Comparison of ENCODE assay signal across 8 cellular contexts in genomic region chr1:46179138-46180081, GRCh38. TPM values are rescaled to one million over a fixed set of nuclear protein-coding genes. Genes with fewer than 3 reads are reported as not detected.
DNase-seq lines count a peak whose midpoint lies in the region; ATAC-seq and TF ChIP-seq lines count a peak whose summit lies in the region.

No MANE protein-coding gene starts in this region.

- intact Hi-C loops in ovary (cut with DNase I) = loop anchor here (1.0 to 10.0 kb wide), 5 partner anchors 45 to 295 kb away; no protein-coding TSS in a partner anchor
- intact Hi-C loops in uterus (cut with DNase I; ENCODE audit: low total_unique reads) = loop anchor here (2.0 to 10.0 kb wide), 2 partner anchors 143 to 625 kb away; partner anchors contain the start of gene AKR1A1

- ATAC-seq in GM18868 (IDR thresholded peaks at IDR 0.05; ENCODE audit: unreplicated experiment) = peak; percentile 39
- peak; percentile 81 for ATAC-seq in gastroesophageal sphincter

- WGBS in gastroesophageal sphincter (ENCODE audit: low coverage in 1 of 2), 2 donors = 4 to 12% methylated on average over 7 to 8 of the region's 10 CpGs
- WGBS in ovary, 3 donors = 6 to 10% (median 6%) methylated on average over 10 of the region's 10 CpGs

- no peaks in the 10 kb centered on the region for H3K9me3 ChIP-seq in SJCRH30 (replicated peaks)
- no peaks in the 10 kb centered on the region for H3K9me3 ChIP-seq in gastroesophageal sphincter
- no peaks in the 10 kb centered on the region for H3K9me3 ChIP-seq in ovary
- no peaks in the 10 kb centered on the region for H3K9me3 ChIP-seq in uterus

- H3K36me3 ChIP-seq in SJCRH30 = no peaks in the 10 kb centered on the region
- no peaks in the 10 kb centered on the region for H3K36me3 ChIP-seq in gastroesophageal sphincter
- no peaks in the 10 kb centered on the region for H3K36me3 ChIP-seq in ovary
- H3K36me3 ChIP-seq in uterus = no peaks in the 10 kb centered on the region

- DNase-seq in AG04449 (ENCODE audit: low read depth, low spot score) (peak; percentile 41), MV-4-11 (lab: John Stamatoyannopoulos, UW) (peak; percentile 58), SJCRH30 (peak; percentile 88 to 97), ovary (peak; percentile 79 to 87 (median 81)), uterus (peak; percentile 75 to 87)
- DNase-seq in activated naive CD4-positive, alpha-beta T cell treated with Interleukin-2 at 50 U/mL for 16 hours = peak; percentile 63

- H3K4me3 ChIP-seq in AG04449 (ENCODE audit: low read depth, low read length) = no peak overlapping the region
- no peak overlapping the region for H3K4me3 ChIP-seq in SJCRH30
- H3K4me3 ChIP-seq in gastroesophageal sphincter = no peak overlapping the region
- H3K4me3 ChIP-seq in ovary = no peak overlapping the region
- H3K4me3 ChIP-seq in uterus = no peak overlapping the region

- H3K27ac ChIP-seq in SJCRH30 (no peak overlapping the region), gastroesophageal sphincter (peak overlapping the region in 2 of 4 donors; percentile 18 to 27), ovary (no peak overlapping the region), uterus (peak overlapping the region; percentile 19 to 31)

- TF ChIP-seq POLR2A in gastroesophageal sphincter (IDR thresholded peaks at IDR 0.05) (no peak), ovary (IDR thresholded peaks at IDR 0.05) (no peak), uterus (IDR thresholded peaks at IDR 0.05) (no peak)

- TF ChIP-seq CTCF in AG04449 (IDR thresholded peaks at IDR 0.05; ENCODE audit: insufficient read depth, low read length, missing control alignments) = peak; percentile 87
- peak in 3 of 4 experiments; percentile 89 to 95 (median 92) for TF ChIP-seq CTCF in gastroesophageal sphincter (IDR thresholded peaks at IDR 0.05)
- peak; percentile 71 to 87 (median 83) for TF ChIP-seq CTCF in ovary (IDR thresholded peaks at IDR 0.05)
- peak; percentile 85 to 96 (median 92) for TF ChIP-seq CTCF in uterus (IDR thresholded peaks at IDR 0.05)

- POLR2A ChIA-PET in AG04449 (lab: Yijun Ruan, JAX) = no interaction called here

- CTCF ChIA-PET in AG04449 (lab: Yijun Ruan, JAX) = interaction anchor here (0.7 to 25.6 kb wide), 11 partner anchors 9 to 199 kb away, joined by 3 to 631 read pairs (median 4); no protein-coding TSS in a partner anchor

- H3K27me3 ChIP-seq in SJCRH30 (no peaks in the 10 kb centered on the region), gastroesophageal sphincter (no peaks in the 10 kb centered on the region), ovary (no peaks in the 10 kb centered on the region), uterus (no peaks in the 10 kb centered on the region)

- H3K4me1 ChIP-seq in SJCRH30 (peaks cover 31% of the 10 kb centered on the region), gastroesophageal sphincter (peaks cover 1 to 42% (median 17%) of the 10 kb centered on the region in 3 donors), ovary (ENCODE audit: insufficient read depth) (peaks cover 3% of the 10 kb centered on the region), uterus (no peaks in the 10 kb centered on the region)

- no peak for TF ChIP-seq EP300 in gastroesophageal sphincter (IDR thresholded peaks at IDR 0.05)
- no peak for TF ChIP-seq EP300 in ovary (IDR thresholded peaks at IDR 0.05)

RNA-seq across cellular contexts. Expression of gene P3R3URF, which starts 3.1 kb away (rescaled TPM):
- not detected in 2 replicates for total RNA-seq in SJCRH30 (2014; rRNA removed; shearing (Covaris generic))
- total RNA-seq in gastroesophageal sphincter (not detected), ovary (not detected), uterus (not detected)
- polyA plus RNA-seq in ovary = not detected

RNA-seq across cellular contexts. Expression of gene TSPAN1, which starts 4.5 kb away (rescaled TPM):
- not detected in 2 replicates for total RNA-seq in SJCRH30 (2014; rRNA removed; shearing (Covaris generic))
- total RNA-seq in gastroesophageal sphincter (10 to 100 TPM in 1 of 4 donors, 1 to 10 TPM in 3; 1.0 to 11.0 (median 1.7) TPM), ovary (10 to 100 TPM in 1 of 7 donors, 1 to 10 TPM in 4, under 1 TPM in 2; 0.18 to 26.9 (median 3.1) TPM), uterus (10 to 100 TPM in 3 of 4 donors, 1 to 10 TPM in 1; 4.1 to 62.8 (median 29.1) TPM)
- polyA plus RNA-seq in ovary = 1 to 10 TPM in 1 of 2 donors, under 1 TPM in 1; 0.65 to 2.8 TPM

RNA-seq across cellular contexts. Expression of gene POMGNT1, which starts 18.8 kb away (rescaled TPM):
- total RNA-seq in SJCRH30 (2014; rRNA removed; shearing (Covaris generic)) = 53.3 TPM in 2 replicates
- total RNA-seq in gastroesophageal sphincter (10 to 100 TPM; 31.0 to 50.4 (median 38.2) TPM), ovary (10 to 100 TPM; 19.1 to 49.2 (median 40.2) TPM), uterus (10 to 100 TPM in 3 of 4 donors, 1 to 10 TPM in 1; 5.6 to 67.2 (median 31.8) TPM)
- polyA plus RNA-seq in ovary = 10 to 100 TPM; 27.6 to 42.1 TPM

RNA-seq across cellular contexts. Expression of gene LURAP1, which starts 23.7 kb away (rescaled TPM):
- 2.8 and 3.3 TPM in 2 replicates for total RNA-seq in SJCRH30 (2014; rRNA removed; shearing (Covaris generic))
- 10 to 100 TPM in 2 of 4 donors, 1 to 10 TPM in 2; 6.7 to 16.2 (median 9.9) TPM for total RNA-seq in gastroesophageal sphincter
- 10 to 100 TPM in 3 of 7 donors, 1 to 10 TPM in 4; 4.5 to 15.4 (median 9.9) TPM for total RNA-seq in ovary
- 1 to 10 TPM; 3.7 to 6.1 TPM for polyA plus RNA-seq in ovary
- total RNA-seq in uterus = 10 to 100 TPM in 1 of 4 donors, 1 to 10 TPM in 3; 4.1 to 19.8 (median 5.9) TPM

RNA-seq across cellular contexts. Expression of gene PIK3R3, which starts 47.0 kb away (rescaled TPM):
- total RNA-seq in SJCRH30 (2014; rRNA removed; shearing (Covaris generic)) = 19.5 and 23.5 TPM in 2 replicates
- total RNA-seq in gastroesophageal sphincter (10 to 100 TPM; 21.7 to 34.7 (median 28.2) TPM), ovary (10 to 100 TPM in 4 of 7 donors, 1 to 10 TPM in 3; 3.6 to 20.3 (median 10.7) TPM), uterus (10 to 100 TPM; 23.5 to 83.7 (median 38.3) TPM)
- polyA plus RNA-seq in ovary = 10 to 100 TPM in 1 of 2 donors, 1 to 10 TPM in 1; 6.5 to 20.0 TPM

Comparison
In these comparisons a context has a peak if more than half of its experiments do, and no peak if none do; other contexts are left out.
1. DNase-seq: peak in every context shown above with its lines; median percentile 92 in SJCRH30; 81 in ovary; 81 in uterus; 63 in activated naive CD4-positive, alpha-beta T cell treated with Interleukin-2 at 50 U/mL for 16 hours; 58 in MV-4-11; 41 in AG04449.
2. H3K27ac ChIP-seq: peak in uterus (2 of 2); none in SJCRH30 (single experiment) and ovary (0 of 2).
3. Peak in every context shown above with its lines, with median percentiles within 50 percentile points of each other: CTCF ChIP-seq.